2 cellular contexts compared by ENCODE assay signal in genomic region chr11:60754887-60755286, GRCh38.
TF ChIP-seq lines count a peak whose summit lies in the region.

No MANE protein-coding gene starts in this region.

TF ChIP-seq in GM12878, 131 proteins besides CTCF, POLR2A, EP300 and RAD21:
- TF ChIP-seq MAX (IDR thresholded peaks at IDR 0.05; ENCODE audit: low read depth, low read length) (no peak), STAT3 (IDR thresholded peaks at IDR 0.05; ENCODE audit: low read depth, low read length) (no peak), ZNF622 (IDR thresholded peaks at IDR 0.05) (no peak), RFX5 (IDR thresholded peaks at IDR 0.05; ENCODE audit: low read depth, low read length) (no peak)
- TF ChIP-seq, protein P1, sequence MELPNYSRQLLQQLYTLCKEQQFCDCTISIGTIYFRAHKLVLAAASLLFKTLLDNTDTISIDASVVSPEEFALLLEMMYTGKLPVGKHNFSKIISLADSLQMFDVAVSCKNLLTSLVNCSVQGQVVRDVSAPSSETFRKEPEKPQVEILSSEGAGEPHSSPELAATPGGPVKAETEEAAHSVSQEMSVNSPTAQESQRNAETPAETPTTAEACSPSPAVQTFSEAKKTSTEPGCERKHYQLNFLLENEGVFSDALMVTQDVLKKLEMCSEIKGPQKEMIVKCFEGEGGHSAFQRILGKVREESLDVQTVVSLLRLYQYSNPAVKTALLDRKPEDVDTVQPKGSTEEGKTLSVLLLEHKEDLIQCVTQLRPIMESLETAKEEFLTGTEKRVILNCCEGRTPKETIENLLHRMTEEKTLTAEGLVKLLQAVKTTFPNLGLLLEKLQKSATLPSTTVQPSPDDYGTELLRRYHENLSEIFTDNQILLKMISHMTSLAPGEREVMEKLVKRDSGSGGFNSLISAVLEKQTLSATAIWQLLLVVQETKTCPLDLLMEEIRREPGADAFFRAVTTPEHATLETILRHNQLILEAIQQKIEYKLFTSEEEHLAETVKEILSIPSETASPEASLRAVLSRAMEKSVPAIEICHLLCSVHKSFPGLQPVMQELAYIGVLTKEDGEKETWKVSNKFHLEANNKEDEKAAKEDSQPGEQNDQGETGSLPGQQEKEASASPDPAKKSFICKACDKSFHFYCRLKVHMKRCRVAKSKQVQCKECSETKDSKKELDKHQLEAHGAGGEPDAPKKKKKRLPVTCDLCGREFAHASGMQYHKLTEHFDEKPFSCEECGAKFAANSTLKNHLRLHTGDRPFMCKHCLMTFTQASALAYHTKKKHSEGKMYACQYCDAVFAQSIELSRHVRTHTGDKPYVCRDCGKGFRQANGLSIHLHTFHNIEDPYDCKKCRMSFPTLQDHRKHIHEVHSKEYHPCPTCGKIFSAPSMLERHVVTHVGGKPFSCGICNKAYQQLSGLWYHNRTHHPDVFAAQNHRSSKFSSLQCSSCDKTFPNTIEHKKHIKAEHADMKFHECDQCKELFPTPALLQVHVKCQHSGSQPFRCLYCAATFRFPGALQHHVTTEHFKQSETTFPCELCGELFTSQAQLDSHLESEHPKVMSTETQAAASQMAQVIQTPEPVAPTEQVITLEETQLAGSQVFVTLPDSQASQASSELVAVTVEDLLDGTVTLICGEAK (IDR thresholded peaks at IDR 0.05; ENCODE audit: borderline replicate concordance), result peak; percentile 54

TF ChIP-seq in SK-N-SH treated with all-trans-retinoic acid at 6 μM for 48 hours, 23 proteins besides CTCF, POLR2A, EP300 and RAD21:
- TF ChIP-seq ZNF565 (CRISPR knock-in tag; conservative IDR thresholded peaks at IDR 0.05; ENCODE audit: low read depth), result no peak
- TF ChIP-seq TCF4 (CRISPR knock-in tag; IDR thresholded peaks at IDR 0.05; ENCODE audit: borderline replicate concordance), result no peak
- TF ChIP-seq PPARA (CRISPR knock-in tag; IDR thresholded peaks at IDR 0.05; ENCODE audit: borderline replicate concordance), result no peak
- TF ChIP-seq ARNTL (CRISPR knock-in tag; IDR thresholded peaks at IDR 0.05; ENCODE audit: borderline replicate concordance, low read depth), result no peak
- no peak for TF ChIP-seq SNAI2 (CRISPR knock-in tag; IDR thresholded peaks at IDR 0.05)
- TF ChIP-seq ZNF70 (CRISPR knock-in tag; IDR thresholded peaks at IDR 0.05), result no peak
- TF ChIP-seq CSDC2 (CRISPR knock-in tag; IDR thresholded peaks at IDR 0.05), result no peak
